12 cellular contexts compared by ENCODE assay signal in the genomic region with DNA sequence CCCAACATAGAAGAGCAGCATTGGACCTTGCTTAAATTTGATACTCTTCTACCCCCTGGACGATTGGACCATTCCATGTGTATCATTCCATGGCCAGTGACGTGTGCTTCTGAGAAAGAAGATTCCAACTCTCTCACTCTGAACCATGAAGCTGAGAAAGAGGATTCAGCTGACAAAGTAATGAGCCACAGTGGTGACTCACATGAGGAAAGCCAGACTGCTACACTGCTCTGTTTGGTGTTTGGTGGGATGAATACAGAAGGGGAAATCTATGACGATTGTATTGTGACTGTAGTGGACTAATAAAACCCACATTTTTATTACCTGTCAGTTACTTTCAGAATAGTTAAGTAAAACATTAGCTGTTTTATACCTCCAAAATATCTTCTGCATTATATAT. TPM values are rescaled to one million over a fixed set of nuclear protein-coding genes. Genes with fewer than 3 reads are reported as not detected.
DNase-seq lines count a peak whose midpoint lies in the region; ATAC-seq and TF ChIP-seq lines count a peak whose summit lies in the region.
"Had no signal": no experiment of that assay in that cellular context is flagged by ENCODE, and none has a peak within 500 bp of the region (broad histone marks: within the 10 kb centered on the region; RNA-seq: fewer than 3 reads in every experiment).

No MANE protein-coding gene starts in this region.

- DNase-seq in cardiac muscle cell (ENCODE audit: low read depth in 1 of 2, low spot score in 1 of 2) (peak in 1 of 2 donors; percentile 93), left ventricle myocardium inferior (no peak), kidney glomerular epithelial cell (lab: John Stamatoyannopoulos, UW) (peak; percentile 99), KG1 (lab: John Stamatoyannopoulos, UW) (no peak), NCI-H2107 (lab: John Stamatoyannopoulos, UW) (no peak)
- DNase-seq in activated naive CD8-positive, alpha-beta T cell treated with anti-CD3 and anti-CD28 coated beads, Interleukin-2, amount 50 U/mL, for 24 hours = no peak
- DNase-seq: activated CD4-positive, alpha-beta T cell treated with anti-CD3 and anti-CD28 coated beads for 4 hours; DMS79 treated with DMSO at 0.1 percent for 48 hours; NCI-H187; right lobe of liver had no signal

- no peaks in the 10 kb centered on the region for H3K9me3 Mint-ChIP-seq in activated naive CD8-positive, alpha-beta T cell treated with anti-CD3 and anti-CD28 coated beads, Interleukin-2, amount 50 U/mL, for 24 hours

- peaks cover 56% of the 10 kb centered on the region for H3K36me3 Mint-ChIP-seq in activated naive CD8-positive, alpha-beta T cell treated with anti-CD3 and anti-CD28 coated beads, Interleukin-2, amount 50 U/mL, for 24 hours (ENCODE audit: low read depth)

- peaks cover 44% of the 10 kb centered on the region for H3K4me1 Mint-ChIP-seq in activated naive CD8-positive, alpha-beta T cell treated with anti-CD3 and anti-CD28 coated beads, Interleukin-2, amount 50 U/mL, for 24 hours

- H3K27me3 ChIP-seq in cardiac muscle cell = no peaks in the 10 kb centered on the region
- H3K27me3 ChIP-seq in left ventricle myocardium inferior (ENCODE audit: low read depth) = no peaks in the 10 kb centered on the region
- H3K27me3 ChIP-seq: right lobe of liver had no signal

- H3K27me3 Mint-ChIP-seq in activated naive CD8-positive, alpha-beta T cell treated with anti-CD3 and anti-CD28 coated beads, Interleukin-2, amount 50 U/mL, for 24 hours = no peaks in the 10 kb centered on the region

- H3K9me3 ChIP-seq in cardiac muscle cell (ENCODE audit: low read depth) = no peaks in the 10 kb centered on the region
- H3K9me3 ChIP-seq in left ventricle myocardium inferior (replicated peaks) = no peaks in the 10 kb centered on the region
- H3K9me3 ChIP-seq: right lobe of liver had no signal

- peak overlapping the region; percentile 60 for H3K27ac Mint-ChIP-seq in activated naive CD8-positive, alpha-beta T cell treated with anti-CD3 and anti-CD28 coated beads, Interleukin-2, amount 50 U/mL, for 24 hours

- H3K4me3 ChIP-seq in cardiac muscle cell (no peak overlapping the region), left ventricle myocardium inferior (no peak overlapping the region)
- H3K4me3 ChIP-seq: right lobe of liver had no signal

- peaks cover 30% of the 10 kb centered on the region for H3K4me1 ChIP-seq in cardiac muscle cell (ENCODE audit: low read depth)
- H3K4me1 ChIP-seq in left ventricle myocardium inferior = peaks cover 41% of the 10 kb centered on the region

- no peak overlapping the region for H3K4me3 Mint-ChIP-seq in activated naive CD8-positive, alpha-beta T cell treated with anti-CD3 and anti-CD28 coated beads, Interleukin-2, amount 50 U/mL, for 24 hours

- TF ChIP-seq CTCF in cardiac muscle cell (IDR thresholded peaks at IDR 0.05; ENCODE audit: low read depth, low read length) = no peak
- TF ChIP-seq CTCF in left ventricle myocardium inferior (IDR thresholded peaks at IDR 0.05; ENCODE audit: borderline replicate concordance) = no peak

- peaks cover 33% of the 10 kb centered on the region for H3K36me3 ChIP-seq in cardiac muscle cell
- H3K36me3 ChIP-seq in left ventricle myocardium inferior = peaks cover 88% of the 10 kb centered on the region

- intact Hi-C loops in left ventricle myocardium inferior (cut with micrococcal nuclease) = no loop called here

- peak; percentile 57 for ATAC-seq in activated naive CD8-positive, alpha-beta T cell treated with anti-CD3 and anti-CD28 coated beads, Interleukin-2, amount 50 U/mL, for 24 hours
- no peak for ATAC-seq in HG02642 (IDR thresholded peaks at IDR 0.05; ENCODE audit: poor library complexity, unreplicated experiment)
- no peak for ATAC-seq in HG03097 (IDR thresholded peaks at IDR 0.05; ENCODE audit: low FRiP score, unreplicated experiment)

- H3K27ac ChIP-seq in cardiac muscle cell = peak overlapping the region; percentile 65
- no peak overlapping the region for H3K27ac ChIP-seq in left ventricle myocardium inferior (replicated peaks)
- H3K27ac ChIP-seq: right lobe of liver had no signal

RNA-seq across cellular contexts. Expression of gene HSPA5, which starts 7.5 kb away (rescaled TPM):
- 69.2 and 182 TPM in 2 replicates for total RNA-seq in cardiac muscle cell
- 285 and 882 TPM in 2 replicates for polyA plus RNA-seq in cardiac muscle cell
- total RNA-seq in left ventricle myocardium inferior = 202 TPM

RNA-seq across cellular contexts. Expression of gene GAPVD1, which starts 27.9 kb away (rescaled TPM):
- total RNA-seq in cardiac muscle cell (28.8 and 39.3 TPM in 2 replicates), left ventricle myocardium inferior (33.4 TPM)
- polyA plus RNA-seq in cardiac muscle cell = 34.2 and 37.9 TPM in 2 replicates

RNA-seq across cellular contexts. Expression of gene RABEPK, which starts 33.3 kb away (rescaled TPM):
- total RNA-seq in cardiac muscle cell (8.7 and 16.1 TPM in 2 replicates), left ventricle myocardium inferior (9.7 TPM)
- polyA plus RNA-seq in cardiac muscle cell = 20.0 and 27.2 TPM in 2 replicates

RNA-seq across cellular contexts. Expression of gene PPP6C, which starts 44.1 kb away (rescaled TPM):
- 16.5 TPM in 2 replicates for total RNA-seq in cardiac muscle cell
- polyA plus RNA-seq in cardiac muscle cell = 16.3 and 27.7 TPM in 2 replicates
- total RNA-seq in left ventricle myocardium inferior = 36.4 TPM
